Comparison of ENCODE assay signal across 22 cellular contexts in genomic region chr2:62789518-62789917, GRCh38.
"Had no signal": no experiment of that assay in that cellular context is flagged by ENCODE, and none has a peak within 500 bp of the region (broad histone marks: within the 10 kb centered on the region; RNA-seq: fewer than 3 reads in every experiment).

No MANE protein-coding gene starts in this region.

- H3K4me3 Mint-ChIP-seq: activated CD4-positive, alpha-beta T cell treated with anti-CD3 and anti-CD28 coated beads for 36 hours; activated naive CD8-positive, alpha-beta T cell treated with anti-CD3 and anti-CD28 coated beads for 36 hours; activated T-helper 1 cell treated with anti-CD3 and anti-CD28 coated beads, Interleukin-12 subunit alpha, Interleukin-12 subunit beta, Interleukin-2, Interleukin-4 antibody, amounts not matched to agents 30 ng/mL and 10 ng/mL and 1 ng/mL, durations not matched to agents 14 hours and 24 hours and 36 hours; effector memory CD8-positive, alpha-beta T cell; mesothelial cell of epicardium; nephron progenitor cell; T-helper 2 cell treated with Interferon-gamma antibody and Interleukin-4, amounts not matched to agents 5 μg/mL and 100 μg/mL, for 36 hours; WTC11 had no signal

- H3K27me3 Mint-ChIP-seq: activated CD4-positive, alpha-beta T cell treated with anti-CD3 and anti-CD28 coated beads for 36 hours; activated naive CD8-positive, alpha-beta T cell treated with anti-CD3 and anti-CD28 coated beads for 36 hours; effector memory CD8-positive, alpha-beta T cell had no signal

- H3K36me3 Mint-ChIP-seq: activated naive CD8-positive, alpha-beta T cell treated with anti-CD3 and anti-CD28 coated beads for 36 hours; mesothelial cell of epicardium; WTC11 had no signal

- H3K36me3 ChIP-seq: right atrium auricular region, vagina had no signal

- FAIRE-seq: TTC549 had no signal

- H3K4me1 Mint-ChIP-seq: nephron progenitor cell had no signal

- H3K27me3 ChIP-seq: hepatocyte, right atrium auricular region, vagina had no signal

- H3K27ac ChIP-seq: hepatocyte, right atrium auricular region, vagina had no signal

- DNase-seq: activated CD4-positive, alpha-beta T cell treated with anti-CD3 and anti-CD28 coated beads for 36 hours; activated CD4-positive, alpha-beta T cell treated with anti-CD3 and anti-CD28 coated beads, Interleukin-2, amount 50 U/mL, for 48 hours; activated gamma-delta T cell treated with Interleukin-2 at 50 U/mL for 16 hours; activated naive CD8-positive, alpha-beta T cell treated with anti-CD3 and anti-CD28 coated beads for 36 hours; activated T-cell treated with anti-CD3 and anti-CD28 coated beads for 4 hours; effector memory CD8-positive, alpha-beta T cell; foreskin fibroblast; left colon; nephron progenitor cell; nucleus accumbens; stimulated activated CD4-positive, alpha-beta T cell treated with anti-CD3 and anti-CD28 coated beads, Interleukin-2, amount 100 ng/mL, for 24 hours; stimulated activated naive CD4-positive, alpha-beta T cell treated with Interleukin-2 at 50 U/mL for 16 hours; trophoblast cell had no signal

- H3K9me3 Mint-ChIP-seq: activated naive CD8-positive, alpha-beta T cell treated with anti-CD3 and anti-CD28 coated beads for 36 hours; activated T-helper 1 cell treated with anti-CD3 and anti-CD28 coated beads, Interleukin-12 subunit alpha, Interleukin-12 subunit beta, Interleukin-2, Interleukin-4 antibody, amounts not matched to agents 30 ng/mL and 10 ng/mL and 1 ng/mL, durations not matched to agents 14 hours and 24 hours and 36 hours; effector memory CD8-positive, alpha-beta T cell; mesothelial cell of epicardium; nephron progenitor cell; T-helper 2 cell treated with Interferon-gamma antibody and Interleukin-4, amounts not matched to agents 5 μg/mL and 100 μg/mL, for 36 hours; WTC11 had no signal

- H3K4me2 ChIP-seq: hepatocyte had no signal

- H3K27ac Mint-ChIP-seq: activated CD4-positive, alpha-beta T cell treated with anti-CD3 and anti-CD28 coated beads for 36 hours; activated naive CD8-positive, alpha-beta T cell treated with anti-CD3 and anti-CD28 coated beads for 36 hours; activated T-helper 1 cell treated with anti-CD3 and anti-CD28 coated beads, Interleukin-12 subunit alpha, Interleukin-12 subunit beta, Interleukin-2, Interleukin-4 antibody, amounts not matched to agents 30 ng/mL and 10 ng/mL and 1 ng/mL, durations not matched to agents 14 hours and 24 hours and 36 hours; effector memory CD8-positive, alpha-beta T cell; mesothelial cell of epicardium; nephron progenitor cell; T-helper 2 cell treated with Interferon-gamma antibody and Interleukin-4, amounts not matched to agents 5 μg/mL and 100 μg/mL, for 36 hours had no signal

- H3K9me3 ChIP-seq: right atrium auricular region, vagina had no signal

- H3K4me3 ChIP-seq: hepatocyte, lung, right atrium auricular region, vagina had no signal

- H2AFZ ChIP-seq: hepatocyte had no signal

- ATAC-seq: activated CD4-positive, alpha-beta T cell treated with anti-CD3 and anti-CD28 coated beads for 36 hours; effector memory CD8-positive, alpha-beta T cell; WTC11 had no signal
